In genomic region chr4:87007345-87008181, GRCh38 we compare ENCODE assay signal across 8 cellular contexts.
DNase-seq lines count a peak whose midpoint lies in the region; ATAC-seq and TF ChIP-seq lines count a peak whose summit lies in the region.

No MANE protein-coding gene starts in this region.

- 0% methylated on average over 19 of the region's 33 CpGs; no CpG with 5 or more reads in 1 of the 2 experiments for WGBS in IMR-90 (ENCODE audit: extremely low coverage in 2 of 2, insufficient read length in 1 of 2), 2 experiments
- WGBS in psoas muscle, 3 donors: 0 to 1% (median 0%) methylated on average over 33 of the region's 33 CpGs

- H2BK15ac ChIP-seq in IMR-90 (ENCODE audit: low read depth, low read length): no peak overlapping the region

- H2AK9ac ChIP-seq in IMR-90 (replicated peaks; ENCODE audit: low read depth, low read length, poor library complexity): peak overlapping the region; percentile 61

- peak overlapping the region; percentile 93 for H3K27ac ChIP-seq in IMR-90 (ENCODE audit: insufficient read depth, low read length)
- H3K27ac ChIP-seq in SJSA1: peak overlapping the region; percentile 93
- peak overlapping the region; percentile 97 to 99 for H3K27ac ChIP-seq in right atrium auricular region
- peak overlapping the region; percentile 98 for H3K27ac ChIP-seq in psoas muscle

- H3K4me3 ChIP-seq in IMR-90 (ENCODE audit: insufficient read depth, low read depth, low read length) (peak overlapping the region; percentile 83), SJSA1 (peak overlapping the region; percentile 60), right atrium auricular region (peak overlapping the region; percentile 74 to 84), psoas muscle (peak overlapping the region; percentile 87)

- no peaks in the 10 kb centered on the region for H3K27me3 ChIP-seq in IMR-90 (ENCODE audit: control insufficient read depth, insufficient read depth, low read length)
- H3K27me3 ChIP-seq in SJSA1 (replicated peaks): no peaks in the 10 kb centered on the region
- H3K27me3 ChIP-seq in right atrium auricular region: no peaks in the 10 kb centered on the region
- no peaks in the 10 kb centered on the region for H3K27me3 ChIP-seq in psoas muscle (ENCODE audit: insufficient read depth in 3 of 3, low read length in 2 of 3)

- CTCF ChIA-PET in IMR-90 (lab: Yijun Ruan, JAX): interaction anchor here (0.7 to 5.0 kb wide), 5 partner anchors 27 to 86 kb away, joined by 3 to 18 read pairs (median 3); no protein-coding TSS in a partner anchor

- TF ChIP-seq POLR2A in IMR-90 (IDR thresholded peaks at IDR 0.05; ENCODE audit: low read depth, low read length): no peak

- H4K8ac ChIP-seq in IMR-90 (ENCODE audit: low read depth in 2 of 2, low read length in 2 of 2): peak overlapping the region in 1 of 2 experiments; percentile 74; a peak in 2 of 4 replicates

- TF ChIP-seq RAD21 in IMR-90 (IDR thresholded peaks at IDR 0.05; ENCODE audit: low read length): peak; percentile 13; the same call in 1 of the 2 replicates

- in situ Hi-C loops in IMR-90 (cut with MboI; ENCODE audit: low sequenced_read_pairs): loop anchor here (5.0 kb wide), 2 partner anchors 65 to 85 kb away; no protein-coding TSS in a partner anchor

- peak; percentile 9 for ATAC-seq in IMR-90 (ENCODE audit: low read depth)
- peak; percentile 29 to 63 (median 52) for ATAC-seq in psoas muscle
- ATAC-seq in GM19397 (IDR thresholded peaks at IDR 0.05; ENCODE audit: unreplicated experiment): no peak

- H3K9me3 ChIP-seq in IMR-90 (ENCODE audit: control insufficient read depth, insufficient read depth, low read length) (no peaks in the 10 kb centered on the region), SJSA1 (replicated peaks) (no peaks in the 10 kb centered on the region), right atrium auricular region (no peaks in the 10 kb centered on the region), psoas muscle (no peaks in the 10 kb centered on the region)

- intact Hi-C loops in IMR-90 (cut with micrococcal nuclease): loop anchor here (2.0 to 5.0 kb wide), 5 partner anchors 71 to 1005 kb away; no protein-coding TSS in a partner anchor
- intact Hi-C loops in psoas muscle (cut with DNase I): loop anchor here (1.0 to 5.0 kb wide), 7 partner anchors 35 to 101 kb away; partner anchors contain the start of gene AFF1 (in 2 of the 2)

- H3K4me2 ChIP-seq in IMR-90 (ENCODE audit: low read depth, low read length): peak overlapping the region; percentile 91

- H4K91ac ChIP-seq in IMR-90 (ENCODE audit: insufficient read depth, low read depth, low read length): peak overlapping the region; percentile 56

- H3K4ac ChIP-seq in IMR-90 (ENCODE audit: low read depth, low read length): peak overlapping the region; percentile 72

- H3K9ac ChIP-seq in IMR-90 (ENCODE audit: low read depth, low read length): peak overlapping the region; percentile 84

- peaks cover 9 to 39% of the 10 kb centered on the region in 2 experiments for H3K79me1 ChIP-seq in IMR-90 (ENCODE audit: low read depth in 1 of 2, low read length in 2 of 2)

- H3K9me1 ChIP-seq in IMR-90 (ENCODE audit: insufficient read depth, low read length): no peaks in the 10 kb centered on the region

- dilution Hi-C loops in IMR-90 (cut with HindIII; ENCODE audit: low sequenced_read_pairs, unreplicated experiment): no loop called here

- peak overlapping the region; percentile 82 for H3K14ac ChIP-seq in IMR-90 (replicated peaks; ENCODE audit: low read depth, low read length)

- H2BK120ac ChIP-seq in IMR-90 (ENCODE audit: low read depth, low read length): peak overlapping the region; percentile 80; the same call in 1 of the 2 replicates

- 0 out of 2 replicates have a peak overlapping the region, but pooled peaks have one; percentile 33 for H2BK20ac ChIP-seq in IMR-90 (ENCODE audit: low read depth, low read length)

- H4K5ac ChIP-seq in IMR-90 (ENCODE audit: low read depth, low read length): peak overlapping the region; percentile 28; the same call in 1 of the 2 replicates

- H3K18ac ChIP-seq in IMR-90 (ENCODE audit: low read depth, low read length): peak overlapping the region; percentile 81

- no peaks in the 10 kb centered on the region; the same call in none of the 2 replicates for H4K20me1 ChIP-seq in IMR-90 (ENCODE audit: insufficient read depth, low read length)

- peaks cover 4% of the 10 kb centered on the region; the same call in 1 of the 2 replicates for H3K4me1 ChIP-seq in IMR-90 (ENCODE audit: control insufficient read depth, insufficient read depth, low read length)
- H3K4me1 ChIP-seq in SJSA1 (replicated peaks): peaks cover 25% of the 10 kb centered on the region
- H3K4me1 ChIP-seq in right atrium auricular region: peaks cover 0 to 55% of the 10 kb centered on the region in 2 donors
- H3K4me1 ChIP-seq in psoas muscle: peaks cover 70% of the 10 kb centered on the region

- peak; percentile 40 for DNase-seq in CD1c-positive myeloid dendritic cell (ENCODE audit: extremely low spot score)
- DNase-seq in IMR-90: peak; percentile 54
- peak; percentile 58 to 65 for DNase-seq in SJSA1 (ENCODE audit: low read depth in 1 of 2, low spot score in 2 of 2)
- DNase-seq in amygdala (lab: John Stamatoyannopoulos, UW): peak in 44 of 56 donors; percentile 1 to 61 (median 31)
- peak; percentile 79 for DNase-seq in right atrium auricular region (ENCODE audit: low spot score)
- peak; percentile 58 to 78 for DNase-seq in psoas muscle
- no peak for DNase-seq in NOMO-1 (lab: John Stamatoyannopoulos, UW; ENCODE audit: unreplicated experiment in 2 of 2)

- TSS peak; percentile 20 for BruUV-seq in IMR-90 (replicated peaks; lab: Mats Ljungman, UMichigan)

- H3K36me3 ChIP-seq in IMR-90 (ENCODE audit: control insufficient read depth, insufficient read depth, low read length) (no peaks in the 10 kb centered on the region), SJSA1 (no peaks in the 10 kb centered on the region), right atrium auricular region (no peaks in the 10 kb centered on the region), psoas muscle (ENCODE audit: insufficient read depth in 1 of 2, low read depth in 1 of 2) (no peaks in the 10 kb centered on the region)

- TF ChIP-seq CTCF in IMR-90 (conservative IDR thresholded peaks at IDR 0.05; ENCODE audit: low read depth, low read length): no peak
- no peak for TF ChIP-seq CTCF in right atrium auricular region (IDR thresholded peaks at IDR 0.05)
- no peak for TF ChIP-seq CTCF in psoas muscle (IDR thresholded peaks at IDR 0.05)

- H3K56ac ChIP-seq in IMR-90 (ENCODE audit: extremely low read depth, insufficient read depth, low read length): peak overlapping the region; percentile 76

- 0 out of 2 replicates have a peak overlapping the region, but pooled peaks have one; percentile 6 for H2AK5ac ChIP-seq in IMR-90 (ENCODE audit: low read depth, low read length)

- H2BK5ac ChIP-seq in IMR-90 (ENCODE audit: low read depth, low read length, poor library complexity, severe bottlenecking): peak overlapping the region; percentile 84

- POLR2A ChIA-PET in IMR-90 (lab: Charles Lee; ENCODE audit: unreplicated experiment): interaction anchor here (0.7 to 1.4 kb wide), 2 partner anchors 80 to 87 kb away, joined by 3 read pairs; no protein-coding TSS in a partner anchor

- H2AFZ ChIP-seq in IMR-90 (replicated peaks; ENCODE audit: low read length, poor library complexity): peak overlapping the region; percentile 97

- peak overlapping the region; percentile 92 for H3K23ac ChIP-seq in IMR-90 (ENCODE audit: low read depth, low read length)

TF ChIP-seq in IMR-90, 13 proteins besides CTCF, POLR2A, EP300 and RAD21:
- TF ChIP-seq MAFK (IDR thresholded peaks at IDR 0.05; ENCODE audit: low read depth, low read length): peak; percentile 99
- no peak for TF ChIP-seq USF2 (IDR thresholded peaks at IDR 0.05; ENCODE audit: low read depth, low read length)
- 0 out of 2 replicates have a peak, but pooled peaks have one; percentile 22 for TF ChIP-seq MXI1 (IDR thresholded peaks at IDR 0.05; ENCODE audit: borderline replicate concordance, low read depth, low read length)
- TF ChIP-seq NFE2L2 (IDR thresholded peaks at IDR 0.05; ENCODE audit: low read depth, low read length): no peak

Comparison
In these comparisons a context has a peak if more than half of its experiments do, and no peak if none do; other contexts are left out.
1. DNase-seq: peak in CD1c-positive myeloid dendritic cell (single experiment), IMR-90 (single experiment), SJSA1 (2 of 2), amygdala (44 of 56), right atrium auricular region (single experiment) and psoas muscle (2 of 2); none in NOMO-1 (0 of 2).
2. Peak in every context shown above with its lines, with median percentiles within 50 percentile points of each other: H3K27ac ChIP-seq and H3K4me3 ChIP-seq.